ENCODE assay signal across 8 cellular contexts in genomic region chr6:116060572-116061283, GRCh38. TPM values are rescaled to one million over a fixed set of nuclear protein-coding genes. Genes with fewer than 3 reads are reported as not detected.
A peak's percentile ranks its signal among the peaks of the same experiment; 100 is the strongest.
DNase-seq lines count a peak whose midpoint lies in the region; ATAC-seq and TF ChIP-seq lines count a peak whose summit lies in the region.

Gene FRK (minus strand): TSS chr6:116060891. CDS start chr6:116060311, 580 bp downstream.

- DNase-seq in Right ventricle myocardium inferior (ENCODE audit: missing footprints) = no peak
- no peak for DNase-seq in cardiac septum (ENCODE audit: low spot score)
- DNase-seq in left lung = peak in 1 of 2 donors; percentile 50
- peak in 1 of 2 donors; percentile 48 for DNase-seq in aorta
- no peak for DNase-seq in immature natural killer cell
- no peak for DNase-seq in WERI-Rb-1

- H3K27me3 Mint-ChIP-seq in immature natural killer cell (ENCODE audit: low read depth in 3 of 3) = peaks cover 2 to 5% (median 3%) of the 10 kb centered on the region in 3 donors

- WGBS in aorta, 2 donors = 4 to 5% methylated on average over 7 of the region's 7 CpGs

- H3K36me3 ChIP-seq in left lung (no peaks in the 10 kb centered on the region), aorta (ENCODE audit: control insufficient read depth in 1 of 2, insufficient read depth in 2 of 2, low read length in 1 of 2) (no peaks in the 10 kb centered on the region), WERI-Rb-1 (no peaks in the 10 kb centered on the region)

- ATAC-seq in Right ventricle myocardium inferior (peak; percentile 87), left lung (peak; percentile 86), aorta (ENCODE audit: low FRiP score) (peak; percentile 87), GM21528 (IDR thresholded peaks at IDR 0.05; ENCODE audit: low FRiP score, unreplicated experiment) (no peak)

- H3K4me3 ChIP-seq in left lung (peak within 1 kb of the TSS; percentile 38), aorta (ENCODE audit: low read length in 2 of 2) (peak within 1 kb of the TSS; percentile 94 to 98), WERI-Rb-1 (ENCODE audit: low read depth, low read length) (no peak within 1 kb of the TSS)

- peak; percentile 63 for TF ChIP-seq CTCF in VCaP (conservative IDR thresholded peaks at IDR 0.05)
- peak in 1 of 2 donors; percentile 34 for TF ChIP-seq CTCF in left lung (IDR thresholded peaks at IDR 0.05)
- TF ChIP-seq CTCF in WERI-Rb-1 (IDR thresholded peaks at IDR 0.05; ENCODE audit: low read depth, low read length) = no peak

- H3K9me3 ChIP-seq in left lung (no peaks in the 10 kb centered on the region), aorta (ENCODE audit: control insufficient read depth, low read length) (no peaks in the 10 kb centered on the region), WERI-Rb-1 (ENCODE audit: severe bottlenecking) (no peaks in the 10 kb centered on the region)

- H3K36me3 Mint-ChIP-seq in immature natural killer cell = no peaks in the 10 kb centered on the region

- H3K4me3 Mint-ChIP-seq in immature natural killer cell = no peak within 1 kb of the TSS

- H3K4me1 ChIP-seq in left lung (no peaks in the 10 kb centered on the region), aorta (ENCODE audit: control insufficient read depth in 1 of 2, insufficient read depth in 2 of 2, low read length in 2 of 2) (peaks cover 2 to 5% of the 10 kb centered on the region in 2 donors)

- H3K4me1 Mint-ChIP-seq in immature natural killer cell = no peaks in the 10 kb centered on the region

- H3K27ac Mint-ChIP-seq in immature natural killer cell = no peak within 1 kb of the TSS

- intact Hi-C loops in Right ventricle myocardium inferior (cut with DNase I) (no loop called here), cardiac septum (cut with DNase I) (no loop called here), left lung (cut with DNase I) (no loop called here), aorta (cut with DNase I) (loop anchor here (2.0 to 5.0 kb wide), 3 partner anchors 40 to 48 kb away; partner anchors contain the start of gene NT5DC1 (in 1 of the 2))

- peak within 1 kb of the TSS; percentile 94 for H3K27ac ChIP-seq in VCaP
- H3K27ac ChIP-seq in left lung = peak within 1 kb of the TSS; percentile 75 to 90
- H3K27ac ChIP-seq in aorta (ENCODE audit: low read depth in 1 of 2, low read length in 2 of 2) = peak within 1 kb of the TSS; percentile 62 to 95
- H3K27ac ChIP-seq in WERI-Rb-1 = no peak within 1 kb of the TSS

- H3K27me3 ChIP-seq in left lung (no peaks in the 10 kb centered on the region), aorta (ENCODE audit: control insufficient read depth in 1 of 2, insufficient read depth in 2 of 2, low read length in 1 of 2) (no peaks in the 10 kb centered on the region), WERI-Rb-1 (ENCODE audit: insufficient read depth, low read depth, severe bottlenecking) (no peaks in the 10 kb centered on the region)

- H3K9me3 Mint-ChIP-seq in immature natural killer cell = peaks cover 0 to 2% (median 0%) of the 10 kb centered on the region in 6 donors

RNA-seq across cellular contexts. Expression of gene FRK, which starts in this region (rescaled TPM):
- total RNA-seq in Right ventricle myocardium inferior (7.3 TPM), cardiac septum (2.6 TPM), left lung (10 to 100 TPM in 1 of 2 donors, 1 to 10 TPM in 1; 8.5 to 16.1 TPM), aorta (10 to 100 TPM in 1 of 2 donors, 1 to 10 TPM in 1; 9.3 to 18.3 TPM)
- polyA plus RNA-seq in aorta (1 to 10 TPM; 1.8 to 2.8 TPM), immature natural killer cell (not detected)

Comparison
In these comparisons a context has a peak if more than half of its experiments do, and no peak if none do; other contexts are left out.
1. intact Hi-C loops: an anchor here in aorta (2.0 to 5.0 kb wide); none called in Right ventricle myocardium inferior, cardiac septum and left lung.